Comparison of ENCODE assay signal across 23 cellular contexts in the genomic region with DNA sequence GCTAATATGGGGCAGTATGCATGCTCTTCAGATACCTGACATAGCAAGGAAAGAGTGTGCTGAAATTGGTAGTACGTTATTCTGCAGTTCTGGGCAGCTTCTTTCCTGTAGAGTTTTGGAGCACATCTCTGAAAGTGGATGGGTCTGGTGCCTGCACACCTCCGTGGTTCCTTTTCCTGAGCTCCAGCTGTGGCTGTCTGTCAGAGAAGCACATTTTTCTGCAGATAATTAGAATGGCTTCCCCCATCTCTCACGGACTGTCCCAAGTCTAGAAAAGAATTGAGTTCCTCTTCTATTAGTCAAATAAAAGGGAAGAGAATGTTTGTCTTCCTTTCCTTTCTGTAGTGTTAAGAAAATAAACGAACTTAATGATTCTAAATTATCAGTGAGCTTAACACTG. TPM values are rescaled to one million over a fixed set of nuclear protein-coding genes. Genes with fewer than 3 reads are reported as not detected.
"Had no signal": no experiment of that assay in that cellular context is flagged by ENCODE, and none has a peak within 500 bp of the region (broad histone marks: within the 10 kb centered on the region; RNA-seq: fewer than 3 reads in every experiment).

No MANE protein-coding gene starts in this region.

- ATAC-seq: activated CD8-positive, alpha-beta T cell treated with anti-CD3 and anti-CD28 coated beads, Interleukin-2, amount 10 ng/mL, durations not matched to agents 7 days and 5 days; activated T-cell treated with anti-CD3 and anti-CD28 coated beads, Interleukin-2, amount 50 U/mL, for 4 hours; Panc1 had no signal

- H3K9me2 ChIP-seq: SK-N-SH had no signal

- H3K4me2 ChIP-seq: SK-N-SH had no signal

- H3K4me3 ChIP-seq: SJSA1 had no signal

- H3K27me3 ChIP-seq: brain microvascular endothelial cell, SJSA1 had no signal

- H3K9ac ChIP-seq: SK-N-SH had no signal

- H3K4me1 ChIP-seq: SJSA1 had no signal

- DNase-seq: activated CD4-positive, alpha-beta T cell treated with anti-CD3 and anti-CD28 coated beads, Interleukin-2, amount 10 ng/mL, durations not matched to agents 7 days and 5 days; activated CD4-positive, alpha-beta T cell treated with anti-CD3 and anti-CD28 coated beads, Interleukin-2, amount 50 U/mL, for 48 hours; activated CD8-positive, alpha-beta T cell treated with anti-CD3 and anti-CD28 coated beads, Interleukin-2, amount 10 ng/mL, durations not matched to agents 7 days and 5 days; activated naive CD4-positive, alpha-beta T cell treated with anti-CD3 and anti-CD28 coated beads, Interleukin-2, amount 50 U/mL, for 16 hours; activated naive CD8-positive, alpha-beta T cell treated with anti-CD3 and anti-CD28 coated beads for 36 hours; activated T-cell treated with anti-CD3 and anti-CD28 coated beads, Interleukin-2, amount 50 U/mL, for 4 hours; amniotic stem cell; aorta; brain microvascular endothelial cell; Kasumi-1; KG1; MM.1S; MV-4-11; NCI-H1092; NCI-H1436 treated with DMSO at 0.1 percent for 48 hours; NCI-H1694 treated with DMSO at 0.1 percent for 48 hours; NCI-H2029; NCI-H345; NCI-H524 treated with DMSO at 0.1 percent for 48 hours; SHP77; SK-N-SH had no signal

- H3K9me3 ChIP-seq: SJSA1, SK-N-SH had no signal

- H3K27ac ChIP-seq: brain microvascular endothelial cell, SJSA1 had no signal

RNA-seq across cellular contexts. Expression of gene VCAN, which starts 55.6 kb away (rescaled TPM):
- total RNA-seq: activated naive CD8-positive, alpha-beta T cell treated with anti-CD3 and anti-CD28 coated beads for 36 hours had no signal
